Comparison of ENCODE assay signal across 1 cellular context in the genomic region with DNA sequence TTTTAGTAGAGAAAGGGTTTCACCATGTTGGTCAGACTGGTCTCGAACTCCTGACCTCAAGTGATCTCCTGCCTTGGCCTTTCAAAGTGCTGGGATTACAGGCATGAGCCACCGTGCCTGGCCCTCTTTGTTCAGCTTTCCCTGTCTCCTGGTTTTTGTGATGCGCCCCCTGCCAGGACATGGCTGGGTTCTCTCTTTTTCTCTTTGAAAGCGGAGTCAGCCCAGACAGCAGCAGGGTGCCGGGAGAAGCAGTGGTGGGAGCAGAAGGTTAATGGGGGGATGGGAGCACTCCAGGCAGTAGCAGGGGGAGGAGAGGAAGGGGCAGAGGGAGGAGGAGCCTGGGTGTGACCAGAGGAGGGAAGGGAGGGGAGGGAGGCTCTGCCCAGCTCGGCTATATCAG.
TF ChIP-seq lines count a peak whose summit lies in the region.

No MANE protein-coding gene starts in this region.

TF ChIP-seq in WTC11, 78 proteins besides CTCF, POLR2A, EP300 and RAD21 (continued from another document):
- TF ChIP-seq, protein P1, sequence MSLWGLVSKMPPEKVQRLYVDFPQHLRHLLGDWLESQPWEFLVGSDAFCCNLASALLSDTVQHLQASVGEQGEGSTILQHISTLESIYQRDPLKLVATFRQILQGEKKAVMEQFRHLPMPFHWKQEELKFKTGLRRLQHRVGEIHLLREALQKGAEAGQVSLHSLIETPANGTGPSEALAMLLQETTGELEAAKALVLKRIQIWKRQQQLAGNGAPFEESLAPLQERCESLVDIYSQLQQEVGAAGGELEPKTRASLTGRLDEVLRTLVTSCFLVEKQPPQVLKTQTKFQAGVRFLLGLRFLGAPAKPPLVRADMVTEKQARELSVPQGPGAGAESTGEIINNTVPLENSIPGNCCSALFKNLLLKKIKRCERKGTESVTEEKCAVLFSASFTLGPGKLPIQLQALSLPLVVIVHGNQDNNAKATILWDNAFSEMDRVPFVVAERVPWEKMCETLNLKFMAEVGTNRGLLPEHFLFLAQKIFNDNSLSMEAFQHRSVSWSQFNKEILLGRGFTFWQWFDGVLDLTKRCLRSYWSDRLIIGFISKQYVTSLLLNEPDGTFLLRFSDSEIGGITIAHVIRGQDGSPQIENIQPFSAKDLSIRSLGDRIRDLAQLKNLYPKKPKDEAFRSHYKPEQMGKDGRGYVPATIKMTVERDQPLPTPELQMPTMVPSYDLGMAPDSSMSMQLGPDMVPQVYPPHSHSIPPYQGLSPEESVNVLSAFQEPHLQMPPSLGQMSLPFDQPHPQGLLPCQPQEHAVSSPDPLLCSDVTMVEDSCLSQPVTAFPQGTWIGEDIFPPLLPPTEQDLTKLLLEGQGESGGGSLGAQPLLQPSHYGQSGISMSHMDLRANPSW (CRISPR knock-in tag; conservative IDR thresholded peaks at IDR 0.05; ENCODE audit: low read depth): no peak
- TF ChIP-seq NR1H2 (CRISPR knock-in tag; IDR thresholded peaks at IDR 0.05) (no peak), NR2C2 (CRISPR knock-in tag; IDR thresholded peaks at IDR 0.05) (no peak), NFATC4 (CRISPR knock-in tag; IDR thresholded peaks at IDR 0.05) (no peak), RELA (CRISPR knock-in tag; IDR thresholded peaks at IDR 0.05; ENCODE audit: borderline replicate concordance) (no peak), ZNF232 (CRISPR knock-in tag; IDR thresholded peaks at IDR 0.05) (0 out of 2 replicates have a peak, but pooled peaks have one; percentile 35)
- TF ChIP-seq, protein P2, sequence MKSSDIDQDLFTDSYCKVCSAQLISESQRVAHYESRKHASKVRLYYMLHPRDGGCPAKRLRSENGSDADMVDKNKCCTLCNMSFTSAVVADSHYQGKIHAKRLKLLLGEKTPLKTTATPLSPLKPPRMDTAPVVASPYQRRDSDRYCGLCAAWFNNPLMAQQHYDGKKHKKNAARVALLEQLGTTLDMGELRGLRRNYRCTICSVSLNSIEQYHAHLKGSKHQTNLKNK (CRISPR knock-in tag; IDR thresholded peaks at IDR 0.05): no peak
- TF ChIP-seq, protein P3, sequence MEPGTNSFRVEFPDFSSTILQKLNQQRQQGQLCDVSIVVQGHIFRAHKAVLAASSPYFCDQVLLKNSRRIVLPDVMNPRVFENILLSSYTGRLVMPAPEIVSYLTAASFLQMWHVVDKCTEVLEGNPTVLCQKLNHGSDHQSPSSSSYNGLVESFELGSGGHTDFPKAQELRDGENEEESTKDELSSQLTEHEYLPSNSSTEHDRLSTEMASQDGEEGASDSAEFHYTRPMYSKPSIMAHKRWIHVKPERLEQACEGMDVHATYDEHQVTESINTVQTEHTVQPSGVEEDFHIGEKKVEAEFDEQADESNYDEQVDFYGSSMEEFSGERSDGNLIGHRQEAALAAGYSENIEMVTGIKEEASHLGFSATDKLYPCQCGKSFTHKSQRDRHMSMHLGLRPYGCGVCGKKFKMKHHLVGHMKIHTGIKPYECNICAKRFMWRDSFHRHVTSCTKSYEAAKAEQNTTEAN (CRISPR knock-in tag; IDR thresholded peaks at IDR 0.05): no peak
TF ChIP-seq in WTC11: peak in this region for 15.
